ENCODE assay signal across 9 cellular contexts in genomic region chr5:55604611-55605067, GRCh38.
DNase-seq lines count a peak whose midpoint lies in the region; ATAC-seq, FAIRE-seq and TF ChIP-seq lines count a peak whose summit lies in the region.
"Had no signal": no experiment of that assay in that cellular context is flagged by ENCODE, and none has a peak within 500 bp of the region (broad histone marks: within the 10 kb centered on the region; RNA-seq: fewer than 3 reads in every experiment).

No MANE protein-coding gene starts in this region.

- H3K4me1 ChIP-seq in lung (ENCODE audit: control insufficient read depth in 2 of 2, insufficient read depth in 2 of 2, low read length in 2 of 2), result peaks cover 3 to 14% of the 10 kb centered on the region in 2 donors
- peaks cover 2 to 56% (median 33%) of the 10 kb centered on the region in 4 donors for H3K4me1 ChIP-seq in tibial nerve

- ATAC-seq in lung (ENCODE audit: insufficient read depth, low FRiP score) (no peak), HG03520 (IDR thresholded peaks at IDR 0.05; ENCODE audit: unreplicated experiment) (no peak)
- ATAC-seq: stimulated activated effector memory CD8-positive, alpha-beta T cell treated with anti-CD3 and anti-CD28 coated beads, Interleukin-12 subunit alpha, Interleukin-12 subunit beta, amount 100 ng/mL, for 72 hours had no signal

- no peaks in the 10 kb centered on the region for H3K27me3 ChIP-seq in bronchial epithelial cell (ENCODE audit: control insufficient read depth, insufficient read depth, low read length)
- no peaks in the 10 kb centered on the region for H3K27me3 ChIP-seq in lung (ENCODE audit: control insufficient read depth, insufficient read depth)
- no peaks in the 10 kb centered on the region for H3K27me3 ChIP-seq in tibial nerve

- DNase-seq in LHCN-M2 (ENCODE audit: low read depth), result peak; percentile 78
- DNase-seq in bronchial epithelial cell (ENCODE audit: low read depth), result peak; percentile 68
- DNase-seq in lung (ENCODE audit: low spot score), result no peak
- no peak for DNase-seq in tibial nerve (ENCODE audit: low spot score in 2 of 2)
- no peak for DNase-seq in SKM-1 treated with dmso at 0.1 percent for 144 hours (lab: John Stamatoyannopoulos, UW; ENCODE audit: unreplicated experiment)
- DNase-seq in DMS153 (lab: John Stamatoyannopoulos, UW), result no peak
- DNase-seq in Ammon's horn (ENCODE audit: low spot score), result no peak

- peak overlapping the region; percentile 1 to 67 for H3K27ac ChIP-seq in lung (ENCODE audit: low read depth in 1 of 2, low read length in 1 of 2)
- peak overlapping the region; percentile 62 to 96 (median 90) for H3K27ac ChIP-seq in tibial nerve

- no peak for TF ChIP-seq CTCF in bronchial epithelial cell (IDR thresholded peaks at IDR 0.05; ENCODE audit: insufficient read depth, low read length, severe bottlenecking)
- no peak for TF ChIP-seq CTCF in lung (IDR thresholded peaks at IDR 0.05; ENCODE audit: control extremely low read depth, extremely low read depth)
- TF ChIP-seq CTCF in tibial nerve (IDR thresholded peaks at IDR 0.05), result no peak

- FAIRE-seq in bronchial epithelial cell (lab: Jason Lieb, UNC), result no peak

- H3K4me3 ChIP-seq in bronchial epithelial cell (ENCODE audit: low read depth, low read length), result no peak overlapping the region
- no peak overlapping the region for H3K4me3 ChIP-seq in lung
- no peak overlapping the region for H3K4me3 ChIP-seq in tibial nerve

- WGBS in lung, 2 donors, result 90 to 95% methylated on average over 7 of the region's 7 CpGs
- 81 to 83% methylated on average over 7 of the region's 7 CpGs for WGBS in tibial nerve, 2 donors

- H3K36me3 ChIP-seq in bronchial epithelial cell (ENCODE audit: control insufficient read depth, insufficient read depth, low read length), result no peaks in the 10 kb centered on the region
- H3K36me3 ChIP-seq in lung (ENCODE audit: control insufficient read depth in 2 of 2, insufficient read depth in 2 of 2, low read length in 2 of 2), result no peaks in the 10 kb centered on the region
- H3K36me3 ChIP-seq in tibial nerve, result no peaks in the 10 kb centered on the region

- H3K9me3 ChIP-seq in lung (ENCODE audit: control insufficient read depth in 2 of 2, insufficient read depth in 1 of 2, low read length in 1 of 2), result no peaks in the 10 kb centered on the region
- no peaks in the 10 kb centered on the region for H3K9me3 ChIP-seq in tibial nerve

- TF ChIP-seq POLR2A in tibial nerve (IDR thresholded peaks at IDR 0.05), result no peak

- no peak for TF ChIP-seq EP300 in tibial nerve (IDR thresholded peaks at IDR 0.05)

Comparison
In these comparisons a context has a peak if more than half of its experiments do, and no peak if none do; other contexts are left out.
1. DNase-seq: peak in LHCN-M2 (single experiment) and bronchial epithelial cell (single experiment); none in lung (single experiment), tibial nerve (0 of 2), SKM-1 treated with dmso at 0.1 percent for 144 hours (single experiment), DMS153 (single experiment) and Ammon's horn (single experiment).